Comparison of ENCODE assay signal across 9 cellular contexts in genomic region chr17:18318771-18319450, GRCh38. TPM values are rescaled to one million over a fixed set of nuclear protein-coding genes. Genes with fewer than 3 reads are reported as not detected.
DNase-seq lines count a peak whose midpoint lies in the region; ATAC-seq lines count a peak whose summit lies in the region.
"Had no signal": no experiment of that assay in that cellular context is flagged by ENCODE, and none has a peak within 500 bp of the region (broad histone marks: within the 10 kb centered on the region; RNA-seq: fewer than 3 reads in every experiment).

No MANE protein-coding gene starts in this region.

- no peak for DNase-seq in activated CD4-positive, alpha-beta T cell treated with anti-CD3 and anti-CD28 coated beads, Interleukin-2, amount 10 ng/mL, durations not matched to agents 24 days and 14 days
- DNase-seq in activated CD4-positive, alpha-beta T cell treated with anti-CD3 and anti-CD28 coated beads for 36 hours, result no peak
- DNase-seq in effector memory CD8-positive, alpha-beta T cell, result no peak
- DNase-seq in head of caudate nucleus, result no peak

- POLR2A ChIA-PET in activated CD4-positive, alpha-beta T cell treated with anti-CD3 and anti-CD28 coated beads for 36 hours (lab: Charles Lee), result no interaction called here

- H3K27me3 Mint-ChIP-seq in activated CD4-positive, alpha-beta T cell treated with anti-CD3 and anti-CD28 coated beads, Interleukin-2, amount 10 ng/mL, durations not matched to agents 24 days and 14 days, result no peaks in the 10 kb centered on the region
- no peaks in the 10 kb centered on the region for H3K27me3 Mint-ChIP-seq in activated CD4-positive, alpha-beta T cell treated with anti-CD3 and anti-CD28 coated beads for 36 hours
- H3K27me3 Mint-ChIP-seq in effector memory CD8-positive, alpha-beta T cell, result no peaks in the 10 kb centered on the region
- no peaks in the 10 kb centered on the region for H3K27me3 Mint-ChIP-seq in stimulated activated memory B cell treated with anti-CD40 and anti-IgM and Interleukin-4, amounts not matched to agents 10 μg/mL and 1 μg/mL and 100 μg/mL, for 72 hours

- intact Hi-C loops in activated CD4-positive, alpha-beta T cell treated with anti-CD3 and anti-CD28 coated beads, Interleukin-2, amount 10 ng/mL, durations not matched to agents 24 days and 14 days (cut with micrococcal nuclease), result loop anchor here (2.0 to 5.0 kb wide), 3 partner anchors 16 to 482 kb away; partner anchors contain the start of genes SHMT1 and SREBF1
- intact Hi-C loops in activated CD4-positive, alpha-beta T cell treated with anti-CD3 and anti-CD28 coated beads for 36 hours (cut with DNase I, micrococcal nuclease), result loop anchor here in 1 of 2 experiments (2.0 kb wide), 1 partner anchor 64 kb away; no protein-coding TSS in a partner anchor
- intact Hi-C loops in head of caudate nucleus (cut with DNase I), result loop anchor here (10.0 kb wide), 2 partner anchors 64 to 134 kb away; partner anchors contain the start of genes ALKBH5 and FLII

- ATAC-seq in activated CD4-positive, alpha-beta T cell treated with anti-CD3 and anti-CD28 coated beads for 36 hours, result no peak
- no peak for ATAC-seq in effector memory CD8-positive, alpha-beta T cell (replicated peaks)
- ATAC-seq in stimulated activated memory B cell treated with anti-CD40 and anti-IgM and Interleukin-4, amounts not matched to agents 10 μg/mL and 1 μg/mL and 100 μg/mL, for 72 hours, result no peak
- no peak for ATAC-seq in HG03095 (IDR thresholded peaks at IDR 0.05; ENCODE audit: unreplicated experiment)

- CTCF ChIA-PET in activated CD4-positive, alpha-beta T cell treated with anti-CD3 and anti-CD28 coated beads for 36 hours (lab: Charles Lee), result interaction anchor here (0.9 kb wide), 1 partner anchor 11 kb away, joined by 3 read pairs; no protein-coding TSS in a partner anchor

- no peak overlapping the region for H3K27ac Mint-ChIP-seq in activated CD4-positive, alpha-beta T cell treated with anti-CD3 and anti-CD28 coated beads, Interleukin-2, amount 10 ng/mL, durations not matched to agents 24 days and 14 days
- H3K27ac Mint-ChIP-seq in activated CD4-positive, alpha-beta T cell treated with anti-CD3 and anti-CD28 coated beads for 36 hours, result no peak overlapping the region
- peak overlapping the region in 1 of 2 donors; percentile 57 for H3K27ac Mint-ChIP-seq in effector memory CD8-positive, alpha-beta T cell
- H3K27ac Mint-ChIP-seq in stimulated activated memory B cell treated with anti-CD40 and anti-IgM and Interleukin-4, amounts not matched to agents 10 μg/mL and 1 μg/mL and 100 μg/mL, for 72 hours, result no peak overlapping the region

- no peaks in the 10 kb centered on the region for H3K9me3 Mint-ChIP-seq in activated CD4-positive, alpha-beta T cell treated with anti-CD3 and anti-CD28 coated beads, Interleukin-2, amount 10 ng/mL, durations not matched to agents 24 days and 14 days
- no peaks in the 10 kb centered on the region for H3K9me3 Mint-ChIP-seq in activated CD4-positive, alpha-beta T cell treated with anti-CD3 and anti-CD28 coated beads for 36 hours (ENCODE audit: low read depth)
- H3K9me3 Mint-ChIP-seq in effector memory CD8-positive, alpha-beta T cell, result no peaks in the 10 kb centered on the region
- no peaks in the 10 kb centered on the region for H3K9me3 Mint-ChIP-seq in stimulated activated memory B cell treated with anti-CD40 and anti-IgM and Interleukin-4, amounts not matched to agents 10 μg/mL and 1 μg/mL and 100 μg/mL, for 72 hours

- H3K4me3 Mint-ChIP-seq in activated CD4-positive, alpha-beta T cell treated with anti-CD3 and anti-CD28 coated beads, Interleukin-2, amount 10 ng/mL, durations not matched to agents 24 days and 14 days, result peak overlapping the region; percentile 19
- no peak overlapping the region for H3K4me3 Mint-ChIP-seq in activated CD4-positive, alpha-beta T cell treated with anti-CD3 and anti-CD28 coated beads for 36 hours
- peak overlapping the region; percentile 59 to 88 for H3K4me3 Mint-ChIP-seq in effector memory CD8-positive, alpha-beta T cell
- peak overlapping the region; percentile 27 for H3K4me3 Mint-ChIP-seq in stimulated activated memory B cell treated with anti-CD40 and anti-IgM and Interleukin-4, amounts not matched to agents 10 μg/mL and 1 μg/mL and 100 μg/mL, for 72 hours

- H3K36me3 Mint-ChIP-seq in activated CD4-positive, alpha-beta T cell treated with anti-CD3 and anti-CD28 coated beads, Interleukin-2, amount 10 ng/mL, durations not matched to agents 24 days and 14 days (ENCODE audit: low read depth), result peaks cover 48% of the 10 kb centered on the region
- peaks cover 15% of the 10 kb centered on the region for H3K36me3 Mint-ChIP-seq in activated CD4-positive, alpha-beta T cell treated with anti-CD3 and anti-CD28 coated beads for 36 hours (ENCODE audit: low read depth)
- H3K36me3 Mint-ChIP-seq in effector memory CD8-positive, alpha-beta T cell (ENCODE audit: insufficient read depth), result peaks cover 51% of the 10 kb centered on the region
- peaks cover 41% of the 10 kb centered on the region for H3K36me3 Mint-ChIP-seq in stimulated activated memory B cell treated with anti-CD40 and anti-IgM and Interleukin-4, amounts not matched to agents 10 μg/mL and 1 μg/mL and 100 μg/mL, for 72 hours

- H3K4me1 Mint-ChIP-seq in activated CD4-positive, alpha-beta T cell treated with anti-CD3 and anti-CD28 coated beads, Interleukin-2, amount 10 ng/mL, durations not matched to agents 24 days and 14 days, result peaks cover 49% of the 10 kb centered on the region
- peaks cover 52% of the 10 kb centered on the region for H3K4me1 Mint-ChIP-seq in activated CD4-positive, alpha-beta T cell treated with anti-CD3 and anti-CD28 coated beads for 36 hours
- H3K4me1 Mint-ChIP-seq in effector memory CD8-positive, alpha-beta T cell (ENCODE audit: low read depth in 2 of 2), result peaks cover 57 to 60% of the 10 kb centered on the region in 2 donors
- H3K4me1 Mint-ChIP-seq in stimulated activated memory B cell treated with anti-CD40 and anti-IgM and Interleukin-4, amounts not matched to agents 10 μg/mL and 1 μg/mL and 100 μg/mL, for 72 hours, result peaks cover 77% of the 10 kb centered on the region

RNA-seq across cellular contexts. Expression of gene SMCR8, which starts 3.8 kb away (rescaled TPM):
- total RNA-seq in activated CD4-positive, alpha-beta T cell treated with anti-CD3 and anti-CD28 coated beads, Interleukin-2, amount 10 ng/mL, durations not matched to agents 24 days and 14 days, result 17.3 and 17.7 TPM in 2 replicates
- total RNA-seq in activated CD4-positive, alpha-beta T cell treated with anti-CD3 and anti-CD28 coated beads for 36 hours, result 10 to 100 TPM; 13.2 to 14.5 TPM

RNA-seq across cellular contexts. Expression of gene TOP3A, which starts 4.1 kb away (rescaled TPM):
- 75.4 and 88.2 TPM in 2 replicates for total RNA-seq in activated CD4-positive, alpha-beta T cell treated with anti-CD3 and anti-CD28 coated beads, Interleukin-2, amount 10 ng/mL, durations not matched to agents 24 days and 14 days
- total RNA-seq in activated CD4-positive, alpha-beta T cell treated with anti-CD3 and anti-CD28 coated beads for 36 hours, result 10 to 100 TPM; 44.1 to 57.9 TPM

RNA-seq across cellular contexts. Expression of gene SHMT1, which starts 44.4 kb away (rescaled TPM):
- 58.3 and 62.1 TPM in 2 replicates for total RNA-seq in activated CD4-positive, alpha-beta T cell treated with anti-CD3 and anti-CD28 coated beads, Interleukin-2, amount 10 ng/mL, durations not matched to agents 24 days and 14 days
- 10 to 100 TPM; 58.7 to 61.0 TPM for total RNA-seq in activated CD4-positive, alpha-beta T cell treated with anti-CD3 and anti-CD28 coated beads for 36 hours

RNA-seq across cellular contexts. Expression of gene MIEF2, which starts 58.4 kb away (rescaled TPM):
- 4.3 and 6.0 TPM in 2 replicates for total RNA-seq in activated CD4-positive, alpha-beta T cell treated with anti-CD3 and anti-CD28 coated beads, Interleukin-2, amount 10 ng/mL, durations not matched to agents 24 days and 14 days
- total RNA-seq in activated CD4-positive, alpha-beta T cell treated with anti-CD3 and anti-CD28 coated beads for 36 hours, result 1 to 10 TPM; 3.3 to 5.2 TPM

RNA-seq across cellular contexts. Expression of gene EVPLL, which starts 58.7 kb away (rescaled TPM):
- not detected in 2 replicates for total RNA-seq in activated CD4-positive, alpha-beta T cell treated with anti-CD3 and anti-CD28 coated beads, Interleukin-2, amount 10 ng/mL, durations not matched to agents 24 days and 14 days
- total RNA-seq in activated CD4-positive, alpha-beta T cell treated with anti-CD3 and anti-CD28 coated beads for 36 hours, result under 1 TPM in 1 of 2 experiments, not detected in 1; 0.37 TPM
- total RNA-seq: A673, M059J, mononuclear cell had no signal
